ENCODE assay signal across 10 cellular contexts in genomic region chr20:49166534-49167449, GRCh38.
DNase-seq lines count a peak whose midpoint lies in the region; ATAC-seq and TF ChIP-seq lines count a peak whose summit lies in the region.
"Had no signal": no experiment of that assay in that cellular context is flagged by ENCODE, and none has a peak within 500 bp of the region (broad histone marks: within the 10 kb centered on the region; RNA-seq: fewer than 3 reads in every experiment).

No MANE protein-coding gene starts in this region.

- no peak overlapping the region for H3K4me3 ChIP-seq in coronary artery

- ATAC-seq in GM19043 (IDR thresholded peaks at IDR 0.05; ENCODE audit: low read depth, unreplicated experiment) (peak; percentile 84), HG03135 (IDR thresholded peaks at IDR 0.05; ENCODE audit: unreplicated experiment) (peak; percentile 74), HG03571 (IDR thresholded peaks at IDR 0.05; ENCODE audit: unreplicated experiment) (no peak)
- ATAC-seq: HCT116 had no signal

- H3K27ac ChIP-seq in 22Rv1 (peak overlapping the region; percentile 27; the same call in 1 of the 2 replicates), coronary artery (peak overlapping the region; percentile 19 to 63)

- TF ChIP-seq CTCF in 22Rv1 (IDR thresholded peaks at IDR 0.05) (no peak), coronary artery (IDR thresholded peaks at IDR 0.05) (no peak)

- no peak for DNase-seq in coronary artery (ENCODE audit: low spot score)
- DNase-seq in NCI-H1930 (lab: John Stamatoyannopoulos, UW), result no peak
- no peak for DNase-seq in foreskin melanocyte
- DNase-seq in stimulated activated CD4-positive, alpha-beta T cell treated with anti-CD3 and anti-CD28 coated beads, Interleukin-15, amount 100 ng/mL, for 24 hours, result no peak
- DNase-seq: aorta had no signal
